Comparison of ENCODE assay signal across 8 cellular contexts in the genomic region with DNA sequence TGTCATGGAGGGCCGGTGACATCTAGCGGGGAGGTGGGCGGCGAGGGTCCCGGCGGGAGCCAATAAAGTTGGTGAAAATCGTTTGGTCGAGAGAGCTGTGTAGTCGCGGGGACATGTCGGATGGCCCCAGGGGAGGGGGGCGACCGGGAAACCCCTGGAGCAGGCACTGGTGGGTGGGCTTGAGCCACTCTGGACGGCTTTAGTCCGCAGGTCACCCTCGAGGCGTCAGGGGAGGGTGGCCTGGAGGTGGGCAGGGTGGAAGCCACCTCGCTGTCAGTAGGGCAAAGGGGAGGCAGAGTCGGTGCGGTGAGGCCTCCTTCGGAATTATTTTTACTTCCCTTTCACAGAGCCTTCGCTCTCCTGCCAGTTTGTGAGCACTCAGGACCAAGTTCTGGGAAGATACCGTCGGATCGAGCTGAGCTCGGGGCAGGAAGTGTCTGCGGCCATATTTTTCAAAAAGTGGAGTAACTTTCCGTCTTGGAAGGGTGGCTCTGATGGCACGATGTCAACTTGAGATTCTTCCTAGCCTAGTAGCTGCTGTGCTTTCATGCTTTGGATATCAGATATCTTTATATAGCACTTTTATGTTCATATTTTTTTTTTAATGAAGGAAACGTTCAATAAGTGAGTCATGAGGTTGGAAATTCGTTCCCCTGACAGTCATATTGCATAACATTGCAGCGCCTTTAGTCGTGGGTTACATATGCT. TPM values are rescaled to one million over a fixed set of nuclear protein-coding genes. Genes with fewer than 3 reads are reported as not detected.
A peak's percentile ranks its signal among the peaks of the same experiment; 100 is the strongest.
DNase-seq lines count a peak whose midpoint lies in the region; ATAC-seq and TF ChIP-seq lines count a peak whose summit lies in the region.

No MANE protein-coding gene starts in this region.

- H3K27me3 ChIP-seq in HUES64 (ENCODE audit: insufficient read depth, low read length) (peaks cover 8% of the 10 kb centered on the region; the same call in 1 of the 2 replicates), subcutaneous abdominal adipose tissue (ENCODE audit: control insufficient read depth in 5 of 5, insufficient read depth in 4 of 5, low read length in 5 of 5) (no peaks in the 10 kb centered on the region)

- 7% methylated on average over 33 of the region's 33 CpGs for WGBS in HUES64
- WGBS in mesodermal cell (ENCODE audit: insufficient coverage in 2 of 2), 2 experiments: 36 to 39% methylated on average over 14 to 27 of the region's 33 CpGs

- no peak for TF ChIP-seq CTCF in endothelial cell (IDR thresholded peaks at IDR 0.05; ENCODE audit: unreplicated experiment)

- peaks cover 3% of the 10 kb centered on the region for H3K27me3 Mint-ChIP-seq in activated CD4-positive, alpha-beta memory T cell treated with anti-CD3 and anti-CD28 coated beads, Interleukin-2, amount 10 ng/mL, durations not matched to agents 7 days and 5 days
- peaks cover 19% of the 10 kb centered on the region for H3K27me3 Mint-ChIP-seq in endothelial cell (ENCODE audit: unreplicated experiment)

- peak overlapping the region; percentile 95 for H3K27ac Mint-ChIP-seq in activated CD4-positive, alpha-beta memory T cell treated with anti-CD3 and anti-CD28 coated beads, Interleukin-2, amount 10 ng/mL, durations not matched to agents 7 days and 5 days
- H3K27ac Mint-ChIP-seq in endothelial cell (ENCODE audit: unreplicated experiment): peak overlapping the region; percentile 97

- DNase-seq in AG08395 (ENCODE audit: low spot score) (peak; percentile 38), endothelial cell (ENCODE audit: low spot score) (peak; percentile 43), NCI-H2029 (lab: John Stamatoyannopoulos, UW) (no peak)
- DNase-seq in activated CD4-positive, alpha-beta memory T cell treated with anti-CD3 and anti-CD28 coated beads, Interleukin-2, amount 10 ng/mL, durations not matched to agents 7 days and 5 days: peak; percentile 41

- H3K4me3 Mint-ChIP-seq in activated CD4-positive, alpha-beta memory T cell treated with anti-CD3 and anti-CD28 coated beads, Interleukin-2, amount 10 ng/mL, durations not matched to agents 7 days and 5 days: peak overlapping the region; percentile 96
- peak overlapping the region; percentile 98 for H3K4me3 Mint-ChIP-seq in endothelial cell (ENCODE audit: unreplicated experiment)

- peaks cover 27% of the 10 kb centered on the region for H3K4me1 ChIP-seq in HUES64 (ENCODE audit: insufficient read depth, low read length)
- H3K4me1 ChIP-seq in mesodermal cell (ENCODE audit: control insufficient read depth, insufficient read depth, low read length, poor library complexity, severe bottlenecking): peaks cover 20% of the 10 kb centered on the region
- H3K4me1 ChIP-seq in subcutaneous abdominal adipose tissue (ENCODE audit: control insufficient read depth in 5 of 5, insufficient read depth in 5 of 5, low read length in 5 of 5): peaks cover 0 to 50% (median 30%) of the 10 kb centered on the region in 5 donors

- no peaks in the 10 kb centered on the region for H3K9me3 ChIP-seq in HUES64 (ENCODE audit: insufficient read depth, low read depth, low read length)
- H3K9me3 ChIP-seq in mesodermal cell (ENCODE audit: control insufficient read depth, low read length): no peaks in the 10 kb centered on the region
- H3K9me3 ChIP-seq in subcutaneous abdominal adipose tissue (ENCODE audit: control insufficient read depth in 5 of 5, low read length in 5 of 5): no peaks in the 10 kb centered on the region

- POLR2A ChIA-PET in activated CD4-positive, alpha-beta memory T cell treated with anti-CD3 and anti-CD28 coated beads, Interleukin-2, amount 10 ng/mL, durations not matched to agents 7 days and 5 days (lab: Charles Lee): interaction anchor here (0.6 to 7.9 kb wide), 26 partner anchors 9 to 757 kb away, joined by 3 to 123 read pairs (median 6); a partner anchor contains a TSS

- peaks cover 41% of the 10 kb centered on the region for H3K4me1 Mint-ChIP-seq in activated CD4-positive, alpha-beta memory T cell treated with anti-CD3 and anti-CD28 coated beads, Interleukin-2, amount 10 ng/mL, durations not matched to agents 7 days and 5 days
- peaks cover 36% of the 10 kb centered on the region for H3K4me1 Mint-ChIP-seq in endothelial cell (ENCODE audit: unreplicated experiment)

- peaks cover 26% of the 10 kb centered on the region for H3K36me3 Mint-ChIP-seq in activated CD4-positive, alpha-beta memory T cell treated with anti-CD3 and anti-CD28 coated beads, Interleukin-2, amount 10 ng/mL, durations not matched to agents 7 days and 5 days (ENCODE audit: low read depth)
- H3K36me3 Mint-ChIP-seq in endothelial cell (ENCODE audit: low read depth, unreplicated experiment): no peaks in the 10 kb centered on the region

- H3K4me3 ChIP-seq in HUES64 (ENCODE audit: low read length): peak overlapping the region; percentile 90
- H3K4me3 ChIP-seq in mesodermal cell (ENCODE audit: extremely low read depth, insufficient read depth, low read length, poor library complexity, severe bottlenecking): peak overlapping the region; percentile 73
- peak overlapping the region; percentile 83 to 98 (median 94) for H3K4me3 ChIP-seq in subcutaneous abdominal adipose tissue (ENCODE audit: low read depth in 1 of 5, low read length in 5 of 5)

- H3K9me3 Mint-ChIP-seq in activated CD4-positive, alpha-beta memory T cell treated with anti-CD3 and anti-CD28 coated beads, Interleukin-2, amount 10 ng/mL, durations not matched to agents 7 days and 5 days: no peaks in the 10 kb centered on the region
- H3K9me3 Mint-ChIP-seq in endothelial cell (ENCODE audit: unreplicated experiment): no peaks in the 10 kb centered on the region

- CTCF ChIA-PET in activated CD4-positive, alpha-beta memory T cell treated with anti-CD3 and anti-CD28 coated beads, Interleukin-2, amount 10 ng/mL, durations not matched to agents 7 days and 5 days (lab: Charles Lee): interaction anchor here (1.1 to 4.2 kb wide), 11 partner anchors 9 to 446 kb away, joined by 3 to 24 read pairs (median 5); a partner anchor contains a TSS

- H3K9ac ChIP-seq in HUES64 (ENCODE audit: low read depth, low read length): peak overlapping the region; percentile 88
- H3K9ac ChIP-seq in subcutaneous abdominal adipose tissue (ENCODE audit: low read length in 5 of 5): peak overlapping the region; percentile 95 to 99 (median 96)

- H3K27ac ChIP-seq in HUES64 (ENCODE audit: low read depth, low read length) (no peak overlapping the region), mesodermal cell (ENCODE audit: low read depth, low read length, severe bottlenecking) (peak overlapping the region; percentile 58), subcutaneous abdominal adipose tissue (ENCODE audit: low read depth, low read length) (peak overlapping the region; percentile 99)

- no peak for ATAC-seq in HG03354 (IDR thresholded peaks at IDR 0.05; ENCODE audit: poor library complexity, severe bottlenecking, unreplicated experiment)

- no peaks in the 10 kb centered on the region for H3K36me3 ChIP-seq in HUES64 (ENCODE audit: insufficient read depth, low read length)
- no peaks in the 10 kb centered on the region for H3K36me3 ChIP-seq in mesodermal cell (ENCODE audit: control insufficient read depth, insufficient read depth, low read length)
- no peaks in the 10 kb centered on the region for H3K36me3 ChIP-seq in subcutaneous abdominal adipose tissue (ENCODE audit: control insufficient read depth in 5 of 5, insufficient read depth in 5 of 5, low read length in 5 of 5)

RNA-seq across cellular contexts. Expression of a gene that starts 28.2 kb away (rescaled TPM):
- polyA plus RNA-seq in HUES64 (2013, experiment 1 of 2): 57.6 TPM
- 78.7 TPM for polyA plus RNA-seq in HUES64 (2013, experiment 2 of 2)
- total RNA-seq in activated CD4-positive, alpha-beta memory T cell treated with anti-CD3 and anti-CD28 coated beads, Interleukin-2, amount 10 ng/mL, durations not matched to agents 7 days and 5 days: 10 to 100 TPM; 91.1 to 92.7 TPM
- total RNA-seq in endothelial cell (ENCODE audit: unreplicated experiment): 64.6 TPM
- polyA plus RNA-seq in mesodermal cell (2013, experiment 1 of 2): 63.4 TPM
- 97.6 TPM for polyA plus RNA-seq in mesodermal cell (2013, experiment 2 of 2)

RNA-seq across cellular contexts. Expression of a gene that starts 28.4 kb away (rescaled TPM):
- polyA plus RNA-seq in HUES64 (2013, experiment 1 of 2): 3.2 TPM
- 4.0 TPM for polyA plus RNA-seq in HUES64 (2013, experiment 2 of 2)
- total RNA-seq in activated CD4-positive, alpha-beta memory T cell treated with anti-CD3 and anti-CD28 coated beads, Interleukin-2, amount 10 ng/mL, durations not matched to agents 7 days and 5 days: 1 to 10 TPM; 2.0 to 2.4 TPM
- total RNA-seq in endothelial cell (ENCODE audit: unreplicated experiment): 1.8 TPM
- polyA plus RNA-seq in mesodermal cell (2013, experiment 1 of 2): 6.4 TPM
- 7.4 TPM for polyA plus RNA-seq in mesodermal cell (2013, experiment 2 of 2)

RNA-seq across cellular contexts. Expression of a gene that starts 38.9 kb away (rescaled TPM):
- polyA plus RNA-seq in HUES64 (2013, experiment 1 of 2): not detected
- not detected for polyA plus RNA-seq in HUES64 (2013, experiment 2 of 2)
- total RNA-seq in activated CD4-positive, alpha-beta memory T cell treated with anti-CD3 and anti-CD28 coated beads, Interleukin-2, amount 10 ng/mL, durations not matched to agents 7 days and 5 days: not detected
- total RNA-seq in endothelial cell (ENCODE audit: unreplicated experiment): 0.13 TPM
- polyA plus RNA-seq in mesodermal cell (2013, experiment 1 of 2): 0.66 TPM
- 1.0 TPM for polyA plus RNA-seq in mesodermal cell (2013, experiment 2 of 2)
